ENCODE assay signal across 4 cellular contexts in genomic region chr2:157296958-157297357, GRCh38. TPM values are rescaled to one million over a fixed set of nuclear protein-coding genes. Genes with fewer than 3 reads are reported as not detected.
"Had no signal": no experiment of that assay in that cellular context is flagged by ENCODE, and none has a peak within 500 bp of the region (broad histone marks: within the 10 kb centered on the region; RNA-seq: fewer than 3 reads in every experiment).

No MANE protein-coding gene starts in this region.

- H3K4me3 ChIP-seq: GM12878 had no signal

- DNase-seq: GDM1, GF-D8 had no signal

- ATAC-seq: GM12878 had no signal

RNA-seq across cellular contexts. Expression of gene ERMN, which starts 28.7 kb away (rescaled TPM):
- total RNA-seq: G401 had no signal

RNA-seq across cellular contexts. Expression of gene GALNT5, which starts 39.5 kb away (rescaled TPM):
- total RNA-seq: G401 had no signal
